Comparison of ENCODE assay signal across 14 cellular contexts in the genomic region with DNA sequence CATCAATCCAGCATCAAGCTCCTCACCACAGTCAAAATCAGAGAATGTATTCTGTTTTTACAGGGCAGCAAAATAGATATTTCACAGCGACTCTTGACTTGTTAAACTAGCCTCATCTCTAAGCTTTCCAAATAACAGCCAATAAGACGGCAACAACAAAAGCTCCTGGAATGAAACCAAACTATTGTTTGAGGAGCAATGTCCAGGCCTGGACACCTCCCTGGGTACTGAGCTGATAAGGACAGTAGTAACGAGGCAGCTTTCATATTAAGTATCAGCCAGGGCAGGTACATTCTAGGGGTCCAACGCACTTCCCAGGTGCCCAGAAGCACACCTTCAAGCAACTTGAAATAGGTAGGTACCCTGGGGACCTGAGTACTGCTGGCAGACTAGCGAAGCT.
A peak's percentile ranks its signal among the peaks of the same experiment; 100 is the strongest.
DNase-seq lines count a peak whose midpoint lies in the region; ATAC-seq and TF ChIP-seq lines count a peak whose summit lies in the region.
"Had no signal": no experiment of that assay in that cellular context is flagged by ENCODE, and none has a peak within 500 bp of the region (broad histone marks: within the 10 kb centered on the region; RNA-seq: fewer than 3 reads in every experiment).

No MANE protein-coding gene starts in this region.

- TF ChIP-seq CTCF in LNCaP clone FGC (IDR thresholded peaks at IDR 0.05; ENCODE audit: control insufficient read depth, extremely low read depth, insufficient read depth) (no peak), liver (IDR thresholded peaks at IDR 0.05; ENCODE audit: low read depth, low read length, missing input control) (no peak), parathyroid adenoma (IDR thresholded peaks at IDR 0.05) (no peak)

- TF ChIP-seq RAD21 in liver (IDR thresholded peaks at IDR 0.05), result peak in 1 of 2 donors; percentile 29

- H3K9me3 ChIP-seq in liver (ENCODE audit: control insufficient read depth in 4 of 4, low read length in 3 of 4) (no peaks in the 10 kb centered on the region), parathyroid adenoma (ENCODE audit: control insufficient read depth, low read length) (no peaks in the 10 kb centered on the region)

- H3K27me3 ChIP-seq in liver (ENCODE audit: control insufficient read depth in 4 of 4, insufficient read depth in 4 of 4, low read length in 3 of 4), result no peaks in the 10 kb centered on the region
- H3K27me3 ChIP-seq in parathyroid adenoma (ENCODE audit: control insufficient read depth, insufficient read depth, low read length), result no peaks in the 10 kb centered on the region

- H3K9ac ChIP-seq in liver (ENCODE audit: low read depth in 1 of 2, low read length in 2 of 2) (no peak overlapping the region), parathyroid adenoma (no peak overlapping the region)
- H3K9ac ChIP-seq: GM23248 had no signal

- 45% methylated on average over 5 of the region's 5 CpGs for WGBS in liver

- H3K4me3 ChIP-seq in LNCaP clone FGC (ENCODE audit: low read depth, low read length) (no peak overlapping the region), liver (ENCODE audit: low read depth in 1 of 3, low read length in 3 of 3) (no peak overlapping the region), parathyroid adenoma (ENCODE audit: low read depth, low read length) (no peak overlapping the region)
- H3K4me3 ChIP-seq: GM23248 had no signal

- peak overlapping the region; percentile 6 for H2AFZ ChIP-seq in parathyroid adenoma
- H2AFZ ChIP-seq: GM23248 had no signal

- no peaks in the 10 kb centered on the region for H3K36me3 ChIP-seq in liver (ENCODE audit: control insufficient read depth in 4 of 4, insufficient read depth in 3 of 4, low read depth in 1 of 4, low read length in 3 of 4)
- H3K36me3 ChIP-seq in parathyroid adenoma (ENCODE audit: control insufficient read depth, insufficient read depth, low read length), result no peaks in the 10 kb centered on the region

- H3K27ac ChIP-seq in liver (ENCODE audit: low read depth in 1 of 2, low read length in 2 of 2) (no peak overlapping the region), parathyroid adenoma (no peak overlapping the region)
- H3K27ac ChIP-seq: GM23248 had no signal

- no peaks in the 10 kb centered on the region for H3K79me2 ChIP-seq in parathyroid adenoma

- ATAC-seq in HG03457 (IDR thresholded peaks at IDR 0.05; ENCODE audit: unreplicated experiment), result no peak
- ATAC-seq: HCT116 had no signal

- intact Hi-C loops in posterior vena cava (cut with DNase I), result loop anchor here in 1 of 2 donors (10.0 kb wide), 1 partner anchor 155 kb away; no protein-coding TSS in a partner anchor

- DNase-seq in LNCaP clone FGC (ENCODE audit: low read depth), result peak; percentile 32
- DNase-seq in dermis blood vessel endothelial cell, result peak; percentile 28
- DNase-seq in posterior vena cava (ENCODE audit: low spot score), result no peak
- DNase-seq in retina, result no peak
- DNase-seq in NCI-H1694 treated with DMSO at 0.1 percent for 48 hours (lab: John Stamatoyannopoulos, UW), result no peak
- DNase-seq: C1 segment of cervical spinal cord; Calu3; CD4-positive, alpha-beta T cell; DMS 273 treated with DMSO at 0.1 percent for 48 hours; GM23248 had no signal

- H3K4me1 ChIP-seq in liver (ENCODE audit: control insufficient read depth in 4 of 4, insufficient read depth in 4 of 4, low read length in 3 of 4), result peaks cover 0 to 6% (median 3%) of the 10 kb centered on the region in 4 donors
- peaks cover 17% of the 10 kb centered on the region for H3K4me1 ChIP-seq in parathyroid adenoma

- H3K4me2 ChIP-seq in parathyroid adenoma (ENCODE audit: low read length), result no peak overlapping the region

TF ChIP-seq in liver, 16 proteins besides CTCF, POLR2A, EP300 and RAD21:
- TF ChIP-seq, protein P1, sequence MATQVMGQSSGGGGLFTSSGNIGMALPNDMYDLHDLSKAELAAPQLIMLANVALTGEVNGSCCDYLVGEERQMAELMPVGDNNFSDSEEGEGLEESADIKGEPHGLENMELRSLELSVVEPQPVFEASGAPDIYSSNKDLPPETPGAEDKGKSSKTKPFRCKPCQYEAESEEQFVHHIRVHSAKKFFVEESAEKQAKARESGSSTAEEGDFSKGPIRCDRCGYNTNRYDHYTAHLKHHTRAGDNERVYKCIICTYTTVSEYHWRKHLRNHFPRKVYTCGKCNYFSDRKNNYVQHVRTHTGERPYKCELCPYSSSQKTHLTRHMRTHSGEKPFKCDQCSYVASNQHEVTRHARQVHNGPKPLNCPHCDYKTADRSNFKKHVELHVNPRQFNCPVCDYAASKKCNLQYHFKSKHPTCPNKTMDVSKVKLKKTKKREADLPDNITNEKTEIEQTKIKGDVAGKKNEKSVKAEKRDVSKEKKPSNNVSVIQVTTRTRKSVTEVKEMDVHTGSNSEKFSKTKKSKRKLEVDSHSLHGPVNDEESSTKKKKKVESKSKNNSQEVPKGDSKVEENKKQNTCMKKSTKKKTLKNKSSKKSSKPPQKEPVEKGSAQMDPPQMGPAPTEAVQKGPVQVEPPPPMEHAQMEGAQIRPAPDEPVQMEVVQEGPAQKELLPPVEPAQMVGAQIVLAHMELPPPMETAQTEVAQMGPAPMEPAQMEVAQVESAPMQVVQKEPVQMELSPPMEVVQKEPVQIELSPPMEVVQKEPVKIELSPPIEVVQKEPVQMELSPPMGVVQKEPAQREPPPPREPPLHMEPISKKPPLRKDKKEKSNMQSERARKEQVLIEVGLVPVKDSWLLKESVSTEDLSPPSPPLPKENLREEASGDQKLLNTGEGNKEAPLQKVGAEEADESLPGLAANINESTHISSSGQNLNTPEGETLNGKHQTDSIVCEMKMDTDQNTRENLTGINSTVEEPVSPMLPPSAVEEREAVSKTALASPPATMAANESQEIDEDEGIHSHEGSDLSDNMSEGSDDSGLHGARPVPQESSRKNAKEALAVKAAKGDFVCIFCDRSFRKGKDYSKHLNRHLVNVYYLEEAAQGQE (IDR thresholded peaks at IDR 0.05), result no peak
- TF ChIP-seq HNF4A (conservative IDR thresholded peaks at IDR 0.05) (peak; percentile 46 to 47), HNF4G (IDR thresholded peaks at IDR 0.05) (no peak)

Comparison
In these comparisons a context has a peak if more than half of its experiments do, and no peak if none do; other contexts are left out.
1. DNase-seq: peak in LNCaP clone FGC (single experiment) and dermis blood vessel endothelial cell (single experiment); none in posterior vena cava (single experiment), retina (single experiment) and NCI-H1694 treated with DMSO at 0.1 percent for 48 hours (single experiment).